ENCODE assay signal across 8 cellular contexts in the genomic region with DNA sequence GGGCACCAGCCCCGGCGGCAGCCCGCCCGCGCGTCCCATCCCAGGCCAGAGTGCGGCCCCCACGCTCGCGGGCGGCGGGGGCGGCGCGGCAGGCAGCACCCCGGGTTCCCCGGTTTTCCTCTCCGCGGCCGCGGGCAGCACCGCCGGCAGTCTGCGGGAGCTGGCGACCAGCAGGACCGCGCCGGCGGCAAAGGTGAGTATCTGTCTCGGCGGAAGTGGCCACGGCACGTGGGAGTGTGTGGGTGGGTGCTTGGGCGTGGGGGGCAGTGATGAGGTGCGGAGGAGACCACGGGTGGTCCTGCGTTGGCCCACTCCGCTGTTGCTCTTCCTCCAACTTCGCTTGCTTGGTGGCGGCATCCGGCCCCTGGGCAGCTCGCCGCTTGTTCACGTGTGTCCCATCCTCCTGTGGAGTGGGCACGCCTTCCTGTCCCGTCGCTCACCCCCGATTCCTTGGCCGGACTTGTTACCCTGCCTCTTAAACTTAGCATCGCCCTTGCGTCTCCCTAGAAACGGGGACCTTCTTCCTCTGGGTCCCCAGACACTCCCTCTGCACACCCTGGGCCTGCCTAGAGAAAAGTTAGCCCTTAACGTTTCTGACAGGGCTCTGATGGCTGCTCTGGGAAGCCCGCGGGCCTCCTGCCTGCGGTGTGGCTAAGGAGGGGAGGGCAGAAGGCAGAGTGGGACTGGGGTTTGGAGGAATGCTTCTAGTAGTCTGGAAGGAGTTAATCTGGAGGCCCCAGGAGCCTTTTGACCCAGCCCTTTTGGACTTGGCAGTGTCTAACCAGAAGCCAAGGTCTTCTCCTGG. TPM values are rescaled to one million over a fixed set of nuclear protein-coding genes. Genes with fewer than 3 reads are reported as not detected.
DNase-seq lines count a peak whose midpoint lies in the region; ATAC-seq and TF ChIP-seq lines count a peak whose summit lies in the region.

No MANE protein-coding gene starts in this region.

- no peaks in the 10 kb centered on the region for H3K9me3 ChIP-seq in skeletal muscle satellite cell (replicated peaks; ENCODE audit: low read length)

- no peaks in the 10 kb centered on the region for H3K9me2 ChIP-seq in GM23338 (ENCODE audit: insufficient read depth)

- no peaks in the 10 kb centered on the region for H3F3A ChIP-seq in GM23338 (replicated peaks; ENCODE audit: low read depth)

- peaks cover 31% of the 10 kb centered on the region for H3K27me3 Mint-ChIP-seq in GM23338 (ENCODE audit: insufficient read depth, low read depth, poor library complexity)

- H3K36me3 Mint-ChIP-seq in GM23338 (ENCODE audit: low read depth) = no peaks in the 10 kb centered on the region; the same call in 2 of the 3 replicates

- H3K79me2 ChIP-seq in GM23338 (replicated peaks; ENCODE audit: insufficient read depth) = no peaks in the 10 kb centered on the region

- H3K27me3 ChIP-seq in GM23338 (ENCODE audit: insufficient read depth) (peaks cover 61% of the 10 kb centered on the region), skeletal muscle satellite cell (ENCODE audit: control insufficient read depth, insufficient read depth, low read length) (no peaks in the 10 kb centered on the region)

- peaks cover 9% of the 10 kb centered on the region; the same call in 1 of the 2 replicates for H3K4me1 ChIP-seq in GM23338 (ENCODE audit: insufficient read depth)
- H3K4me1 ChIP-seq in skeletal muscle satellite cell (ENCODE audit: control insufficient read depth, insufficient read depth, low read length) = peaks cover 39% of the 10 kb centered on the region

- H3K9me3 Mint-ChIP-seq in GM23338 = peaks cover 4% of the 10 kb centered on the region; the same call in 1 of the 3 replicates

- H3K4me2 ChIP-seq in GM23338 = peak overlapping the region; percentile 90; the same call in 1 of the 2 replicates
- peak overlapping the region; percentile 96 for H3K4me2 ChIP-seq in skeletal muscle satellite cell (ENCODE audit: low read length)

- H3K27ac ChIP-seq in GM23338 (ENCODE audit: low read depth) = no peak overlapping the region

- H3K36me3 ChIP-seq in GM23338 (ENCODE audit: insufficient read depth) = no peaks in the 10 kb centered on the region
- no peaks in the 10 kb centered on the region for H3K36me3 ChIP-seq in skeletal muscle satellite cell (ENCODE audit: insufficient read depth, low read length)

- no peak for TF ChIP-seq CTCF in GM23338 (conservative IDR thresholded peaks at IDR 0.05; ENCODE audit: low read depth in 2 of 2)

- peak overlapping the region; percentile 78 for H3K4me3 Mint-ChIP-seq in GM23338

- no peak overlapping the region for H3K27ac Mint-ChIP-seq in GM23338

- peak overlapping the region; percentile 91 for H3K9ac ChIP-seq in skeletal muscle satellite cell (ENCODE audit: low read depth, low read length)

- no peak overlapping the region for H2AFZ ChIP-seq in GM23338

- H3K4me3 ChIP-seq in GM23338 (peak overlapping the region; percentile 68; the same call in 1 of the 2 replicates), skeletal muscle satellite cell (ENCODE audit: low read length) (peak overlapping the region; percentile 86)

- ATAC-seq in GM23338 (peak; percentile 15), HG03139 (IDR thresholded peaks at IDR 0.05; ENCODE audit: unreplicated experiment) (no peak), HG03097 (IDR thresholded peaks at IDR 0.05; ENCODE audit: low FRiP score, unreplicated experiment) (no peak), GM21717 (IDR thresholded peaks at IDR 0.05; ENCODE audit: unreplicated experiment) (no peak)

- DNase-seq in GM23338 (ENCODE audit: low spot score) (peak; percentile 34), hepatic stellate cell (ENCODE audit: low spot score) (peak; percentile 59), NCI-H1092 treated with DMSO at 0.1 percent for 48 hours (lab: John Stamatoyannopoulos, UW) (no peak)
- peak; percentile 39 for DNase-seq in activated CD8-positive, alpha-beta memory T cell treated with anti-CD3 and anti-CD28 coated beads, Interleukin-2, amount 50 U/mL, for 4 hours

- H3K4me1 Mint-ChIP-seq in GM23338 = peaks cover 6% of the 10 kb centered on the region

- H4K20me1 ChIP-seq in GM23338 (replicated peaks; ENCODE audit: insufficient read depth) = 0 out of 2 replicates have a peak, but pooled peaks cover 7% of the 10 kb centered on the region

TF ChIP-seq in GM23338, 12 proteins besides CTCF, POLR2A, EP300 and RAD21:
- TF ChIP-seq JUNB (IDR thresholded peaks at IDR 0.05; ENCODE audit: unreplicated experiment) = no peak
- TF ChIP-seq EZH2 (IDR thresholded peaks at IDR 0.05; ENCODE audit: low read depth, unreplicated experiment) = no peak
- TF ChIP-seq, protein P1, sequence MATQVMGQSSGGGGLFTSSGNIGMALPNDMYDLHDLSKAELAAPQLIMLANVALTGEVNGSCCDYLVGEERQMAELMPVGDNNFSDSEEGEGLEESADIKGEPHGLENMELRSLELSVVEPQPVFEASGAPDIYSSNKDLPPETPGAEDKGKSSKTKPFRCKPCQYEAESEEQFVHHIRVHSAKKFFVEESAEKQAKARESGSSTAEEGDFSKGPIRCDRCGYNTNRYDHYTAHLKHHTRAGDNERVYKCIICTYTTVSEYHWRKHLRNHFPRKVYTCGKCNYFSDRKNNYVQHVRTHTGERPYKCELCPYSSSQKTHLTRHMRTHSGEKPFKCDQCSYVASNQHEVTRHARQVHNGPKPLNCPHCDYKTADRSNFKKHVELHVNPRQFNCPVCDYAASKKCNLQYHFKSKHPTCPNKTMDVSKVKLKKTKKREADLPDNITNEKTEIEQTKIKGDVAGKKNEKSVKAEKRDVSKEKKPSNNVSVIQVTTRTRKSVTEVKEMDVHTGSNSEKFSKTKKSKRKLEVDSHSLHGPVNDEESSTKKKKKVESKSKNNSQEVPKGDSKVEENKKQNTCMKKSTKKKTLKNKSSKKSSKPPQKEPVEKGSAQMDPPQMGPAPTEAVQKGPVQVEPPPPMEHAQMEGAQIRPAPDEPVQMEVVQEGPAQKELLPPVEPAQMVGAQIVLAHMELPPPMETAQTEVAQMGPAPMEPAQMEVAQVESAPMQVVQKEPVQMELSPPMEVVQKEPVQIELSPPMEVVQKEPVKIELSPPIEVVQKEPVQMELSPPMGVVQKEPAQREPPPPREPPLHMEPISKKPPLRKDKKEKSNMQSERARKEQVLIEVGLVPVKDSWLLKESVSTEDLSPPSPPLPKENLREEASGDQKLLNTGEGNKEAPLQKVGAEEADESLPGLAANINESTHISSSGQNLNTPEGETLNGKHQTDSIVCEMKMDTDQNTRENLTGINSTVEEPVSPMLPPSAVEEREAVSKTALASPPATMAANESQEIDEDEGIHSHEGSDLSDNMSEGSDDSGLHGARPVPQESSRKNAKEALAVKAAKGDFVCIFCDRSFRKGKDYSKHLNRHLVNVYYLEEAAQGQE (IDR thresholded peaks at IDR 0.05; ENCODE audit: unreplicated experiment) = no peak
- no peak for TF ChIP-seq POLR2AphosphoS5 (IDR thresholded peaks at IDR 0.05; ENCODE audit: low read depth)
- TF ChIP-seq CREB1 (CRISPR knock-in tag; IDR thresholded peaks at IDR 0.05; ENCODE audit: low read depth) = no peak
- TF ChIP-seq ZNF331 (CRISPR knock-in tag; IDR thresholded peaks at IDR 0.05; ENCODE audit: low read depth) = no peak
- TF ChIP-seq, protein P2, sequence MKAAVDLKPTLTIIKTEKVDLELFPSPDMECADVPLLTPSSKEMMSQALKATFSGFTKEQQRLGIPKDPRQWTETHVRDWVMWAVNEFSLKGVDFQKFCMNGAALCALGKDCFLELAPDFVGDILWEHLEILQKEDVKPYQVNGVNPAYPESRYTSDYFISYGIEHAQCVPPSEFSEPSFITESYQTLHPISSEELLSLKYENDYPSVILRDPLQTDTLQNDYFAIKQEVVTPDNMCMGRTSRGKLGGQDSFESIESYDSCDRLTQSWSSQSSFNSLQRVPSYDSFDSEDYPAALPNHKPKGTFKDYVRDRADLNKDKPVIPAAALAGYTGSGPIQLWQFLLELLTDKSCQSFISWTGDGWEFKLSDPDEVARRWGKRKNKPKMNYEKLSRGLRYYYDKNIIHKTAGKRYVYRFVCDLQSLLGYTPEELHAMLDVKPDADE (IDR thresholded peaks at IDR 0.05) = no peak
- no peak for TF ChIP-seq EZH2phosphoT487 (IDR thresholded peaks at IDR 0.05; ENCODE audit: unreplicated experiment)
- TF ChIP-seq NANOG (IDR thresholded peaks at IDR 0.05; ENCODE audit: borderline replicate concordance) = no peak

RNA-seq across cellular contexts. Expression of a gene that starts 1.1 kb away (rescaled TPM):
- total RNA-seq in GM23338 (2014; rRNA removed; shearing (Covaris generic)) = 0.63 and 1.2 TPM in 2 replicates
- polyA plus RNA-seq in GM23338 (2016; fragmentation: Nextera tagmentation; extraction: Ambion mirVana) = 0.11 and 0.16 TPM in 2 replicates
- 4.6 and 6.3 TPM in 2 replicates for total RNA-seq in skeletal muscle satellite cell (2012; rRNA removed)
